8 cellular contexts compared by ENCODE assay signal in the genomic region with DNA sequence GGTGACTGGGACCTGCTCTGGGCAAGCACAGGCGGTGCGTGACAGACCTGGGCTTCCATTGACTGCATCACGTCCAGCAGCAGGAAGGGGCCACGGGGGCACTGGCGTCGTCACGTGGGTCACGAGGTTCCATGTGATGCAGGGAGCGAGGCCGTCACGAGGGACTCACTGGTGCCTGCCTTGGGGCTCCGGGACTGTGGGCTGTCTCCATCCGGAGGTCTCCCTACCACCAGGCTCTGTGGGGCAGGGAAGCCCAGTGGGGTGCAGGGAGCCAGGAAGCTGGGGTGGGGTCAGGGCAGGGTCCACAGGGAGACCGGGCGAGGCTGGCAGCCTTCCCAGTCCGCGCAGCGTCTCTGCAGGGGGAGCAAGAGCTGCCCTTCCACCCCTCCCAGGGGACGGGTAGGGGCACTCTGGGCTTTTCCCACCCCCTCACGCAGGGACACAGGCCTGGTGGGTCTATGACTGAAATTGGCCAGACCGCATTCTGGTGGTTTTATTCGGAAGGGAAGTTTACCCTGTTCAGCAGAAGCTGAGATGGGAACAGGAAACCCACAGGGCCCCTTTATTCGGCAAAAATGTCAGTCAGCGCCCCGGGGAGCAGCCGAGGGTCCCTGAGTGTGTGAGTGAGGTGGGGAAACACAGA. TPM values are rescaled to one million over a fixed set of nuclear protein-coding genes. Genes with fewer than 3 reads are reported as not detected.
DNase-seq lines count a peak whose midpoint lies in the region; ATAC-seq and TF ChIP-seq lines count a peak whose summit lies in the region.

No MANE protein-coding gene starts in this region.

- CTCF ChIA-PET in activated naive CD4-positive, alpha-beta T cell treated with anti-CD3 and anti-CD28 coated beads for 36 hours (lab: Charles Lee): interaction anchor here (0.7 to 2.4 kb wide), 6 partner anchors 9 to 30 kb away, joined by 3 to 11 read pairs (median 5); a partner anchor contains a TSS

- H3K9me3 ChIP-seq in Peyer's patch (no peaks in the 10 kb centered on the region), heart right ventricle (no peaks in the 10 kb centered on the region)

- ATAC-seq in HG02763 (IDR thresholded peaks at IDR 0.05; ENCODE audit: unreplicated experiment) (peak; percentile 38), heart right ventricle (peak; percentile 52 to 72 (median 60)), GM18873 (IDR thresholded peaks at IDR 0.05; ENCODE audit: low FRiP score, unreplicated experiment) (no peak)

- H3K27ac ChIP-seq in Peyer's patch (peak overlapping the region; percentile 95 to 98 (median 96)), heart right ventricle (peak overlapping the region; percentile 88 to 95 (median 92))

- peaks cover 11% of the 10 kb centered on the region for H3K36me3 Mint-ChIP-seq in activated naive CD4-positive, alpha-beta T cell treated with anti-CD3 and anti-CD28 coated beads for 36 hours (ENCODE audit: low read depth)

- H3K4me1 ChIP-seq in Peyer's patch (peaks cover 0 to 44% (median 25%) of the 10 kb centered on the region in 4 donors), heart right ventricle (peaks cover 8 to 45% (median 32%) of the 10 kb centered on the region in 9 donors)

- peak overlapping the region; percentile 66; the same call in 1 of the 2 replicates for H3K4me3 ChIP-seq in GM08714 (ENCODE audit: low read length)
- H3K4me3 ChIP-seq in Peyer's patch: peak overlapping the region; percentile 67 to 91 (median 81)
- H3K4me3 ChIP-seq in heart right ventricle: peak overlapping the region; percentile 45 to 81 (median 68)

- peak overlapping the region; percentile 99 for H3K27ac Mint-ChIP-seq in activated naive CD4-positive, alpha-beta T cell treated with anti-CD3 and anti-CD28 coated beads for 36 hours

- peak; percentile 82 to 86 for TF ChIP-seq POLR2A in Peyer's patch (IDR thresholded peaks at IDR 0.05)

- DNase-seq in Peyer's patch: peak; percentile 92 to 95 (median 93)
- DNase-seq in activated naive CD4-positive, alpha-beta T cell treated with anti-CD3 and anti-CD28 coated beads for 36 hours: peak; percentile 91
- DNase-seq in heart right ventricle: peak; percentile 78 to 82
- DNase-seq in stimulated activated CD4-positive, alpha-beta T cell treated with anti-CD3 and anti-CD28 coated beads, Interleukin-15, amount 100 ng/mL, for 1 hour (ENCODE audit: low read depth in 1 of 2, low spot score in 1 of 2): peak; percentile 39 to 45
- DNase-seq in HCEC 1CT: no peak

- no peaks in the 10 kb centered on the region for H3K27me3 Mint-ChIP-seq in activated naive CD4-positive, alpha-beta T cell treated with anti-CD3 and anti-CD28 coated beads for 36 hours (ENCODE audit: low read depth)

- intact Hi-C loops in activated naive CD4-positive, alpha-beta T cell treated with anti-CD3 and anti-CD28 coated beads for 36 hours (cut with micrococcal nuclease): loop anchor here (1.0 to 2.0 kb wide), 4 partner anchors 23 to 231 kb away; no protein-coding TSS in a partner anchor
- intact Hi-C loops in heart right ventricle (cut with DNase I): no loop called here

- peaks cover 35% of the 10 kb centered on the region for H3K4me1 Mint-ChIP-seq in activated naive CD4-positive, alpha-beta T cell treated with anti-CD3 and anti-CD28 coated beads for 36 hours (ENCODE audit: low read depth)

- peak overlapping the region; percentile 93 for H3K4me3 Mint-ChIP-seq in activated naive CD4-positive, alpha-beta T cell treated with anti-CD3 and anti-CD28 coated beads for 36 hours

- peaks cover 0 to 34% (median 0%) of the 10 kb centered on the region in 3 donors for H3K36me3 ChIP-seq in Peyer's patch
- H3K36me3 ChIP-seq in heart right ventricle: peaks cover 0 to 32% (median 0%) of the 10 kb centered on the region in 9 donors

- WGBS in heart right ventricle, 2 donors: 19 to 23% methylated on average over 26 of the region's 26 CpGs

- TF ChIP-seq CTCF in Peyer's patch (IDR thresholded peaks at IDR 0.05) (peak in 1 of 6 experiments; percentile 12), heart right ventricle (IDR thresholded peaks at IDR 0.05) (no peak)

- H3K9me3 Mint-ChIP-seq in activated naive CD4-positive, alpha-beta T cell treated with anti-CD3 and anti-CD28 coated beads for 36 hours: no peaks in the 10 kb centered on the region

- no peaks in the 10 kb centered on the region for H3K27me3 ChIP-seq in Peyer's patch
- H3K27me3 ChIP-seq in heart right ventricle: peaks cover 0 to 3% (median 0%) of the 10 kb centered on the region in 7 donors

RNA-seq across cellular contexts. Expression of a gene that starts 0.4 kb away (rescaled TPM):
- total RNA-seq in Peyer's patch: 100 to 1,000 TPM; 231 to 532 (median 316) TPM
- 100 to 1,000 TPM; 120 to 123 TPM for total RNA-seq in activated naive CD4-positive, alpha-beta T cell treated with anti-CD3 and anti-CD28 coated beads for 36 hours
- total RNA-seq in heart right ventricle: 10 to 100 TPM in 7 of 10 donors, 1 to 10 TPM in 3; 7.5 to 43.8 (median 13.0) TPM
- polyA plus RNA-seq in heart right ventricle: 10 to 100 TPM; 19.3 to 59.6 TPM

RNA-seq across cellular contexts. Expression of a gene that starts 25.7 kb away (rescaled TPM):
- total RNA-seq in Peyer's patch (under 1 TPM in 1 of 4 donors, not detected in 3; 0.88 TPM), heart right ventricle (1 to 10 TPM in 6 of 10 donors, under 1 TPM in 3, not detected in 1; 0.51 to 3.1 (median 1.4) TPM)
- not detected for total RNA-seq in activated naive CD4-positive, alpha-beta T cell treated with anti-CD3 and anti-CD28 coated beads for 36 hours
- 1 to 10 TPM; 1.0 to 1.1 TPM for polyA plus RNA-seq in heart right ventricle

RNA-seq across cellular contexts. Expression of a gene that starts 29.4 kb away (rescaled TPM):
- total RNA-seq in Peyer's patch: 10 to 100 TPM; 43.4 to 82.5 (median 70.5) TPM
- total RNA-seq in activated naive CD4-positive, alpha-beta T cell treated with anti-CD3 and anti-CD28 coated beads for 36 hours: 10 to 100 TPM; 46.6 to 51.4 TPM
- 10 to 100 TPM; 29.8 to 56.4 (median 35.2) TPM for total RNA-seq in heart right ventricle
- polyA plus RNA-seq in heart right ventricle: 10 to 100 TPM; 26.1 to 35.6 TPM

RNA-seq across cellular contexts. Expression of a gene that starts 30.8 kb away (rescaled TPM):
- total RNA-seq in Peyer's patch: 10 to 100 TPM; 41.3 to 79.5 (median 59.0) TPM
- total RNA-seq in activated naive CD4-positive, alpha-beta T cell treated with anti-CD3 and anti-CD28 coated beads for 36 hours: 10 to 100 TPM; 21.8 to 22.1 TPM
- 10 to 100 TPM in 1 of 10 donors, 1 to 10 TPM in 9; 3.7 to 10.3 (median 5.3) TPM for total RNA-seq in heart right ventricle
- 10 to 100 TPM in 1 of 2 donors, 1 to 10 TPM in 1; 6.8 to 12.0 TPM for polyA plus RNA-seq in heart right ventricle
